Comparison of ENCODE assay signal across 1 cellular context in the genomic region with DNA sequence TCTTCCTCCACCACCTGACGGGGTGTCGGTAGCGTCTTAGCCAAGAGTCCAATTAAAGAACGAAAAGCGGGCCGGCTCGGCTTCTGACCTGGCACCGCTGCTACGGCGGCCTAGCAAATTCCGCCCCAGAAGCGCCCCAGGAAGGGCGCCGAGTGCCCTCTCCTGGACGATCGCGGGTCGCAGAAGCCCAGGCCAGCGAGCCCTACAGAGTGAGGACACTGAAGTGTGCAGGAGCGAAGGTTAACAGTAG.
A peak's percentile ranks its signal among the peaks of the same experiment; 100 is the strongest.
TF ChIP-seq lines count a peak whose summit lies in the region.

No MANE protein-coding gene starts in this region.

TF ChIP-seq in HepG2, 621 proteins besides CTCF, POLR2A, EP300 and RAD21 (continued from another document):
- peak; percentile 19; the same call in 1 of the 2 replicates for TF ChIP-seq SALL2 (CRISPR knock-in tag; IDR thresholded peaks at IDR 0.05)
- TF ChIP-seq ARID2 (CRISPR knock-in tag; IDR thresholded peaks at IDR 0.05; ENCODE audit: borderline replicate concordance) = no peak
- peak; percentile 27; the same call in 1 of the 2 replicates for TF ChIP-seq HNF4A (CRISPR knock-in tag; IDR thresholded peaks at IDR 0.05)
- TF ChIP-seq PHB2 (IDR thresholded peaks at IDR 0.05; ENCODE audit: partially characterized antibody) = no peak
- TF ChIP-seq PCBP1 (IDR thresholded peaks at IDR 0.05; ENCODE audit: borderline replicate concordance, low read depth, low read length) = no peak
- no peak for TF ChIP-seq ZNF3 (CRISPR knock-in tag; IDR thresholded peaks at IDR 0.05)
- TF ChIP-seq ZNF407 (CRISPR knock-in tag; IDR thresholded peaks at IDR 0.05; ENCODE audit: not compliant biosample characterization) = no peak
- no peak for TF ChIP-seq AKNA (CRISPR knock-in tag; IDR thresholded peaks at IDR 0.05; ENCODE audit: borderline replicate concordance)
- TF ChIP-seq NPAS2 (CRISPR knock-in tag; IDR thresholded peaks at IDR 0.05; ENCODE audit: borderline replicate concordance) = no peak
- no peak for TF ChIP-seq FOSL2 (CRISPR knock-in tag; IDR thresholded peaks at IDR 0.05)
- TF ChIP-seq, protein P1, sequence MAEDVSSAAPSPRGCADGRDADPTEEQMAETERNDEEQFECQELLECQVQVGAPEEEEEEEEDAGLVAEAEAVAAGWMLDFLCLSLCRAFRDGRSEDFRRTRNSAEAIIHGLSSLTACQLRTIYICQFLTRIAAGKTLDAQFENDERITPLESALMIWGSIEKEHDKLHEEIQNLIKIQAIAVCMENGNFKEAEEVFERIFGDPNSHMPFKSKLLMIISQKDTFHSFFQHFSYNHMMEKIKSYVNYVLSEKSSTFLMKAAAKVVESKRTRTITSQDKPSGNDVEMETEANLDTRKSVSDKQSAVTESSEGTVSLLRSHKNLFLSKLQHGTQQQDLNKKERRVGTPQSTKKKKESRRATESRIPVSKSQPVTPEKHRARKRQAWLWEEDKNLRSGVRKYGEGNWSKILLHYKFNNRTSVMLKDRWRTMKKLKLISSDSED (CRISPR knock-in tag; IDR thresholded peaks at IDR 0.05) = no peak
- no peak for TF ChIP-seq RARA (CRISPR knock-in tag; IDR thresholded peaks at IDR 0.05)
- no peak; the same call in 1 of the 2 replicates for TF ChIP-seq NAIF1 (CRISPR knock-in tag; IDR thresholded peaks at IDR 0.05; ENCODE audit: borderline replicate concordance)
- no peak for TF ChIP-seq RXRA (CRISPR knock-in tag; IDR thresholded peaks at IDR 0.05)
- TF ChIP-seq HOXD1 (CRISPR knock-in tag; IDR thresholded peaks at IDR 0.05) = no peak; the same call in 1 of the 2 replicates
- no peak for TF ChIP-seq TCF12 (IDR thresholded peaks at IDR 0.05)
- TF ChIP-seq TCF12 (CRISPR knock-in tag; IDR thresholded peaks at IDR 0.05) = no peak
- TF ChIP-seq NFATC3 (CRISPR knock-in tag; IDR thresholded peaks at IDR 0.05) = no peak
- TF ChIP-seq KDM3A (CRISPR knock-in tag; IDR thresholded peaks at IDR 0.05; ENCODE audit: low read depth) = peak; percentile 22; the same call in 1 of the 2 replicates
- no peak for TF ChIP-seq PCBP2 (optimal IDR thresholded peaks at IDR 0.05; ENCODE audit: low read depth, low read length, poor library complexity, severe bottlenecking)
- TF ChIP-seq TP53 (CRISPR knock-in tag; conservative IDR thresholded peaks at IDR 0.05) = no peak
- no peak for TF ChIP-seq RORA (CRISPR knock-in tag; IDR thresholded peaks at IDR 0.05)
- no peak for TF ChIP-seq HMGXB3 (CRISPR knock-in tag; IDR thresholded peaks at IDR 0.05; ENCODE audit: borderline replicate concordance)
- TF ChIP-seq ZSCAN5A (CRISPR knock-in tag; IDR thresholded peaks at IDR 0.05; ENCODE audit: borderline replicate concordance) = 0 out of 2 replicates have a peak, but pooled peaks have one; percentile 57
